In the genomic region with DNA sequence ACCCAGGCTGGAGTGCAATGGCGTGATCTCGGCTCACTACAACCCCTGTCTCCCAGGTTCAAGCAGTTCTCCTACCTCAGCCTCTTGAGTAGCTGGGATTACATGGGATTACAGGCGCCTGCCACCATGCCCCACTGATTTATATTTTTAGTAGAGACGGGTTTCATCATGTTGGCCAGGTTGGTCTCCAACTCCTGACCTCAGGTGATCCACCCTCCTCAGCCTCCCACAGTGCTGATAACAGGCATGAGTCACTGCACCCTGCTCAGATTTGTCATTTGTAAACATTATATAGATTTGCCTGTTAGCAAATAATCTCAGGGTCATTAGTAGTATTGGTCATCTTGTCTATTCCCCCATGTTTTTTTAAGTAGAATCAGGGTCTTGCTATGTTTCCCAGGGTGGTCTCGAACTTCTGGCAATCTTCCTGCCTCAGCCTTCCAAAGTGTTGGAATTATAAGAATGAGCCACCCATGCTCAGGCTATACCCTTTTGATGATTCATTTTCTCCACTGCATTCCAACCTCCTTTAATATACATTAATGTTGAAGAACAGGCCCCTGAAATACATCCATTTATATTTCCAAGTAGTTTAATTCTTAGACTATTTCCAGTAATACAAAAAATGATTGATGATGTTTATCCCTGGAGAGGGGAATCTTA, we compare ENCODE assay signal across 2 cellular contexts.
TF ChIP-seq lines count a peak whose summit lies in the region.

No MANE protein-coding gene starts in this region.

TF ChIP-seq in K562, 482 proteins besides CTCF, POLR2A, EP300 and RAD21:
- TF ChIP-seq NRF1 (conservative IDR thresholded peaks at IDR 0.05 in 1 of 2, IDR thresholded peaks at IDR 0.05 in 1 of 2) (no peak), CEBPG (CRISPR knock-in tag; IDR thresholded peaks at IDR 0.05) (no peak), CEBPG (tag; conservative IDR thresholded peaks at IDR 0.05 in 1 of 2, IDR thresholded peaks at IDR 0.05 in 1 of 2) (peak in 1 of 2 experiments; percentile 48; a peak in 1 of 4 replicates), JUND (IDR thresholded peaks at IDR 0.05; ENCODE audit: borderline replicate concordance, low read depth, low read length) (peak; percentile 72), JUND (tag; IDR thresholded peaks at IDR 0.05; ENCODE audit: borderline replicate concordance, low read depth, low read length) (no peak; the same call in 2 of the 3 replicates), CBFA2T3 (IDR thresholded peaks at IDR 0.05) (peak; percentile 23; the same call in 1 of the 2 replicates), ARID1B (IDR thresholded peaks at IDR 0.05) (peak; percentile 35; the same call in 1 of the 2 replicates), SMARCE1 (IDR thresholded peaks at IDR 0.05) (peak; percentile 21; the same call in 1 of the 2 replicates), HDAC1 (IDR thresholded peaks at IDR 0.05) (peak in 1 of 2 experiments; percentile 23; a peak in 1 of 4 replicates), RCOR1 (IDR thresholded peaks at IDR 0.05; ENCODE audit: borderline replicate concordance in 1 of 2, low read depth in 2 of 2, low read length in 2 of 2) (peak in 1 of 2 experiments; percentile 74; a peak in 1 of 4 replicates), PYGO2 (tag; IDR thresholded peaks at IDR 0.05) (no peak), POLR3G (IDR thresholded peaks at IDR 0.05; ENCODE audit: extremely low read depth, insufficient read length, insufficient replicate concordance) (no peak), KDM1A (IDR thresholded peaks at IDR 0.05) (peak; percentile 83 to 87), FOSL1 (tag; conservative IDR thresholded peaks at IDR 0.05) (peak; percentile 86), DPF2 (IDR thresholded peaks at IDR 0.05) (0 out of 2 replicates have a peak, but pooled peaks have one; percentile 30)
- TF ChIP-seq, protein P1, sequence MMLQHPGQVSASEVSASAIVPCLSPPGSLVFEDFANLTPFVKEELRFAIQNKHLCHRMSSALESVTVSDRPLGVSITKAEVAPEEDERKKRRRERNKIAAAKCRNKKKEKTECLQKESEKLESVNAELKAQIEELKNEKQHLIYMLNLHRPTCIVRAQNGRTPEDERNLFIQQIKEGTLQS (IDR thresholded peaks at IDR 0.05): peak; percentile 74
- TF ChIP-seq, protein P1 (CRISPR knock-in tag; conservative IDR thresholded peaks at IDR 0.05): no peak
TF ChIP-seq in K562: peak in this region for 11.

TF ChIP-seq in HepG2, 621 proteins besides CTCF, POLR2A, EP300 and RAD21 (continues in another document):
- TF ChIP-seq FOSL1 (CRISPR knock-in tag; IDR thresholded peaks at IDR 0.05; ENCODE audit: borderline replicate concordance) (no peak; the same call in 1 of the 2 replicates), CEBPG (CRISPR knock-in tag; IDR thresholded peaks at IDR 0.05) (no peak), SALL1 (CRISPR knock-in tag; IDR thresholded peaks at IDR 0.05) (0 out of 2 replicates have a peak, but pooled peaks have one; percentile 22), RARA (CRISPR knock-in tag; IDR thresholded peaks at IDR 0.05) (peak; percentile 33; the same call in 1 of the 2 replicates), ZNF484 (CRISPR knock-in tag; IDR thresholded peaks at IDR 0.05; ENCODE audit: borderline replicate concordance, low read depth) (no peak), TRIM24 (CRISPR knock-in tag; IDR thresholded peaks at IDR 0.05) (no peak), JUNB (CRISPR knock-in tag; IDR thresholded peaks at IDR 0.05; ENCODE audit: borderline replicate concordance) (peak; percentile 57; the same call in 1 of the 2 replicates), ZNF10 (CRISPR knock-in tag; IDR thresholded peaks at IDR 0.05; ENCODE audit: borderline replicate concordance, low read depth) (no peak), REPIN1 (CRISPR knock-in tag; IDR thresholded peaks at IDR 0.05; ENCODE audit: borderline replicate concordance, low read depth) (no peak), ZBTB20 (CRISPR knock-in tag; IDR thresholded peaks at IDR 0.05; ENCODE audit: borderline replicate concordance, low read depth) (0 out of 2 replicates have a peak, but pooled peaks have one; percentile 57), FOXP1 (IDR thresholded peaks at IDR 0.05) (no peak), FOXP1 (CRISPR knock-in tag; IDR thresholded peaks at IDR 0.05) (0 out of 2 replicates have a peak, but pooled peaks have one; percentile 17), JUND (CRISPR knock-in tag; IDR thresholded peaks at IDR 0.05) (0 out of 2 replicates have a peak, but pooled peaks have one; percentile 28), FOXA3 (CRISPR knock-in tag; IDR thresholded peaks at IDR 0.05) (0 out of 2 replicates have a peak, but pooled peaks have one; percentile 18), IKZF1 (IDR thresholded peaks at IDR 0.05) (no peak), TEAD3 (CRISPR knock-in tag; optimal IDR thresholded peaks at IDR 0.05; ENCODE audit: borderline replicate concordance) (no peak), RXRA (CRISPR knock-in tag; IDR thresholded peaks at IDR 0.05) (peak; percentile 19; the same call in 1 of the 2 replicates), RXRB (CRISPR knock-in tag; IDR thresholded peaks at IDR 0.05; ENCODE audit: borderline replicate concordance) (peak; percentile 19; the same call in 1 of the 2 replicates), SRY (CRISPR knock-in tag; IDR thresholded peaks at IDR 0.05) (no peak), FOSL2 (CRISPR knock-in tag; IDR thresholded peaks at IDR 0.05) (peak; percentile 92), GFI1 (CRISPR knock-in tag; IDR thresholded peaks at IDR 0.05; ENCODE audit: borderline replicate concordance) (peak; percentile 71), ZNF251 (CRISPR knock-in tag; IDR thresholded peaks at IDR 0.05) (no peak), MAZ (IDR thresholded peaks at IDR 0.05; ENCODE audit: borderline replicate concordance, low read depth, low read length) (no peak), MAZ (CRISPR knock-in tag; IDR thresholded peaks at IDR 0.05; ENCODE audit: low read depth) (no peak), TBP (CRISPR knock-in tag; IDR thresholded peaks at IDR 0.05) (no peak), SAP130 (CRISPR knock-in tag; IDR thresholded peaks at IDR 0.05; ENCODE audit: low read depth) (peak; percentile 32; the same call in 1 of the 2 replicates)
- TF ChIP-seq, protein P1 (CRISPR knock-in tag; IDR thresholded peaks at IDR 0.05): 0 out of 2 replicates have a peak, but pooled peaks have one; percentile 22
- TF ChIP-seq, protein P2, sequence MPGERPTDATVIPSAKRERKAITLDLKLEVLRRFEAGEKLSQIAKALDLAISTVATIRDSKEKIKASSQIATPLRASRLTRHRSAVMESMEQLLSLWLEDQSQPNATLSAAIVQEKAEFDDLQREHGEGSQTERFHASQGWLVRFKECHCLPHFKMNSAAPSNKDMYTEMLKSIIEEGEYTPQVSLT (CRISPR knock-in tag; IDR thresholded peaks at IDR 0.05; ENCODE audit: borderline replicate concordance, low read depth): no peak
- TF ChIP-seq, protein P3, sequence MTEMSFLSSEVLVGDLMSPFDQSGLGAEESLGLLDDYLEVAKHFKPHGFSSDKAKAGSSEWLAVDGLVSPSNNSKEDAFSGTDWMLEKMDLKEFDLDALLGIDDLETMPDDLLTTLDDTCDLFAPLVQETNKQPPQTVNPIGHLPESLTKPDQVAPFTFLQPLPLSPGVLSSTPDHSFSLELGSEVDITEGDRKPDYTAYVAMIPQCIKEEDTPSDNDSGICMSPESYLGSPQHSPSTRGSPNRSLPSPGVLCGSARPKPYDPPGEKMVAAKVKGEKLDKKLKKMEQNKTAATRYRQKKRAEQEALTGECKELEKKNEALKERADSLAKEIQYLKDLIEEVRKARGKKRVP (CRISPR knock-in tag; IDR thresholded peaks at IDR 0.05): peak in 1 of 2 experiments; percentile 70; a peak in 2 of 4 replicates
- TF ChIP-seq, protein P4, sequence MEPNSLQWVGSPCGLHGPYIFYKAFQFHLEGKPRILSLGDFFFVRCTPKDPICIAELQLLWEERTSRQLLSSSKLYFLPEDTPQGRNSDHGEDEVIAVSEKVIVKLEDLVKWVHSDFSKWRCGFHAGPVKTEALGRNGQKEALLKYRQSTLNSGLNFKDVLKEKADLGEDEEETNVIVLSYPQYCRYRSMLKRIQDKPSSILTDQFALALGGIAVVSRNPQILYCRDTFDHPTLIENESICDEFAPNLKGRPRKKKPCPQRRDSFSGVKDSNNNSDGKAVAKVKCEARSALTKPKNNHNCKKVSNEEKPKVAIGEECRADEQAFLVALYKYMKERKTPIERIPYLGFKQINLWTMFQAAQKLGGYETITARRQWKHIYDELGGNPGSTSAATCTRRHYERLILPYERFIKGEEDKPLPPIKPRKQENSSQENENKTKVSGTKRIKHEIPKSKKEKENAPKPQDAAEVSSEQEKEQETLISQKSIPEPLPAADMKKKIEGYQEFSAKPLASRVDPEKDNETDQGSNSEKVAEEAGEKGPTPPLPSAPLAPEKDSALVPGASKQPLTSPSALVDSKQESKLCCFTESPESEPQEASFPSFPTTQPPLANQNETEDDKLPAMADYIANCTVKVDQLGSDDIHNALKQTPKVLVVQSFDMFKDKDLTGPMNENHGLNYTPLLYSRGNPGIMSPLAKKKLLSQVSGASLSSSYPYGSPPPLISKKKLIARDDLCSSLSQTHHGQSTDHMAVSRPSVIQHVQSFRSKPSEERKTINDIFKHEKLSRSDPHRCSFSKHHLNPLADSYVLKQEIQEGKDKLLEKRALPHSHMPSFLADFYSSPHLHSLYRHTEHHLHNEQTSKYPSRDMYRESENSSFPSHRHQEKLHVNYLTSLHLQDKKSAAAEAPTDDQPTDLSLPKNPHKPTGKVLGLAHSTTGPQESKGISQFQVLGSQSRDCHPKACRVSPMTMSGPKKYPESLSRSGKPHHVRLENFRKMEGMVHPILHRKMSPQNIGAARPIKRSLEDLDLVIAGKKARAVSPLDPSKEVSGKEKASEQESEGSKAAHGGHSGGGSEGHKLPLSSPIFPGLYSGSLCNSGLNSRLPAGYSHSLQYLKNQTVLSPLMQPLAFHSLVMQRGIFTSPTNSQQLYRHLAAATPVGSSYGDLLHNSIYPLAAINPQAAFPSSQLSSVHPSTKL (CRISPR knock-in tag; IDR thresholded peaks at IDR 0.05): peak; percentile 49; the same call in 1 of the 2 replicates
- TF ChIP-seq, protein P5, sequence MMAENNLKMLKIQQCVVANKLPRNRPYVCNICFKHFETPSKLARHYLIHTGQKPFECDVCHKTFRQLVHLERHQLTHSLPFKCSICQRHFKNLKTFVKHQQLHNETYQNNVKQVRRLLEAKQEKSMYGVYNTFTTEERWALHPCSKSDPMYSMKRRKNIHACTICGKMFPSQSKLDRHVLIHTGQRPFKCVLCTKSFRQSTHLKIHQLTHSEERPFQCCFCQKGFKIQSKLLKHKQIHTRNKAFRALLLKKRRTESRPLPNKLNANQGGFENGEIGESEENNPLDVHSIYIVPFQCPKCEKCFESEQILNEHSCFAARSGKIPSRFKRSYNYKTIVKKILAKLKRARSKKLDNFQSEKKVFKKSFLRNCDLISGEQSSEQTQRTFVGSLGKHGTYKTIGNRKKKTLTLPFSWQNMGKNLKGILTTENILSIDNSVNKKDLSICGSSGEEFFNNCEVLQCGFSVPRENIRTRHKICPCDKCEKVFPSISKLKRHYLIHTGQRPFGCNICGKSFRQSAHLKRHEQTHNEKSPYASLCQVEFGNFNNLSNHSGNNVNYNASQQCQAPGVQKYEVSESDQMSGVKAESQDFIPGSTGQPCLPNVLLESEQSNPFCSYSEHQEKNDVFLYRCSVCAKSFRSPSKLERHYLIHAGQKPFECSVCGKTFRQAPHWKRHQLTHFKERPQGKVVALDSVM (CRISPR knock-in tag; IDR thresholded peaks at IDR 0.05): peak; percentile 33; the same call in 1 of the 2 replicates
- TF ChIP-seq, protein P6, sequence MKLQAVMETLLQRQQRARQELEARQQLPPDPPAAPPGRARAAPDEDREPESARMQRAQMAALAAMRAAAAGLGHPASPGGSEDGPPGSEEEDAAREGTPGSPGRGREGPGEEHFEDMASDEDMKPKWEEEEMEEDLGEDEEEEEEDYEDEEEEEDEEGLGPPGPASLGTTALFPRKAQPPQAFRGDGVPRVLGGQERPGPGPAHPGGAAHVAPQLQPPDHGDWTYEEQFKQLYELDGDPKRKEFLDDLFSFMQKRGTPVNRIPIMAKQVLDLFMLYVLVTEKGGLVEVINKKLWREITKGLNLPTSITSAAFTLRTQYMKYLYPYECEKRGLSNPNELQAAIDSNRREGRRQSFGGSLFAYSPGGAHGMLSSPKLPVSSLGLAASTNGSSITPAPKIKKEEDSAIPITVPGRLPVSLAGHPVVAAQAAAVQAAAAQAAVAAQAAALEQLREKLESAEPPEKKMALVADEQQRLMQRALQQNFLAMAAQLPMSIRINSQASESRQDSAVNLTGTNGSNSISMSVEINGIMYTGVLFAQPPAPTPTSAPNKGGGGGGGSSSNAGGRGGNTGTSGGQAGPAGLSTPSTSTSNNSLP (IDR thresholded peaks at IDR 0.05; ENCODE audit: low read depth, low read length): peak; percentile 54; the same call in 1 of the 2 replicates
- TF ChIP-seq, protein P7, sequence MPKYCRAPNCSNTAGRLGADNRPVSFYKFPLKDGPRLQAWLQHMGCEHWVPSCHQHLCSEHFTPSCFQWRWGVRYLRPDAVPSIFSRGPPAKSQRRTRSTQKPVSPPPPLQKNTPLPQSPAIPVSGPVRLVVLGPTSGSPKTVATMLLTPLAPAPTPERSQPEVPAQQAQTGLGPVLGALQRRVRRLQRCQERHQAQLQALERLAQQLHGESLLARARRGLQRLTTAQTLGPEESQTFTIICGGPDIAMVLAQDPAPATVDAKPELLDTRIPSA (CRISPR knock-in tag; IDR thresholded peaks at IDR 0.05; ENCODE audit: borderline replicate concordance): no peak
- TF ChIP-seq, protein P8, sequence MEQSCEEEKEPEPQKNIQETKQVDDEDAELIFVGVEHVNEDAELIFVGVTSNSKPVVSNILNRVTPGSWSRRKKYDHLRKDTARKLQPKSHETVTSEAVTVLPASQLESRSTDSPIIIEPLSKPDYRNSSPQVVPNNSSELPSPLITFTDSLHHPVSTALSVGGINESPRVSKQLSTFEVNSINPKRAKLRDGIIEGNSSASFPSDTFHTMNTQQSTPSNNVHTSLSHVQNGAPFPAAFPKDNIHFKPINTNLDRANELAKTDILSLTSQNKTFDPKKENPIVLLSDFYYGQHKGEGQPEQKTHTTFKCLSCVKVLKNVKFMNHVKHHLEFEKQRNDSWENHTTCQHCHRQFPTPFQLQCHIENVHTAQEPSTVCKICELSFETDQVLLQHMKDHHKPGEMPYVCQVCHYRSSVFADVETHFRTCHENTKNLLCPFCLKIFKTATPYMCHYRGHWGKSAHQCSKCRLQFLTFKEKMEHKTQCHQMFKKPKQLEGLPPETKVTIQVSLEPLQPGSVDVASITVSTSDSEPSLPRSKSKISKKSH (CRISPR knock-in tag; IDR thresholded peaks at IDR 0.05; ENCODE audit: borderline replicate concordance): no peak
- TF ChIP-seq, protein P9, sequence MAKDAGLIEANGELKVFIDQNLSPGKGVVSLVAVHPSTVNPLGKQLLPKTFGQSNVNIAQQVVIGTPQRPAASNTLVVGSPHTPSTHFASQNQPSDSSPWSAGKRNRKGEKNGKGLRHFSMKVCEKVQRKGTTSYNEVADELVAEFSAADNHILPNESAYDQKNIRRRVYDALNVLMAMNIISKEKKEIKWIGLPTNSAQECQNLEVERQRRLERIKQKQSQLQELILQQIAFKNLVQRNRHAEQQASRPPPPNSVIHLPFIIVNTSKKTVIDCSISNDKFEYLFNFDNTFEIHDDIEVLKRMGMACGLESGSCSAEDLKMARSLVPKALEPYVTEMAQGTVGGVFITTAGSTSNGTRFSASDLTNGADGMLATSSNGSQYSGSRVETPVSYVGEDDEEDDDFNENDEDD (CRISPR knock-in tag; IDR thresholded peaks at IDR 0.05; ENCODE audit: borderline replicate concordance): no peak
